In the genomic region with DNA sequence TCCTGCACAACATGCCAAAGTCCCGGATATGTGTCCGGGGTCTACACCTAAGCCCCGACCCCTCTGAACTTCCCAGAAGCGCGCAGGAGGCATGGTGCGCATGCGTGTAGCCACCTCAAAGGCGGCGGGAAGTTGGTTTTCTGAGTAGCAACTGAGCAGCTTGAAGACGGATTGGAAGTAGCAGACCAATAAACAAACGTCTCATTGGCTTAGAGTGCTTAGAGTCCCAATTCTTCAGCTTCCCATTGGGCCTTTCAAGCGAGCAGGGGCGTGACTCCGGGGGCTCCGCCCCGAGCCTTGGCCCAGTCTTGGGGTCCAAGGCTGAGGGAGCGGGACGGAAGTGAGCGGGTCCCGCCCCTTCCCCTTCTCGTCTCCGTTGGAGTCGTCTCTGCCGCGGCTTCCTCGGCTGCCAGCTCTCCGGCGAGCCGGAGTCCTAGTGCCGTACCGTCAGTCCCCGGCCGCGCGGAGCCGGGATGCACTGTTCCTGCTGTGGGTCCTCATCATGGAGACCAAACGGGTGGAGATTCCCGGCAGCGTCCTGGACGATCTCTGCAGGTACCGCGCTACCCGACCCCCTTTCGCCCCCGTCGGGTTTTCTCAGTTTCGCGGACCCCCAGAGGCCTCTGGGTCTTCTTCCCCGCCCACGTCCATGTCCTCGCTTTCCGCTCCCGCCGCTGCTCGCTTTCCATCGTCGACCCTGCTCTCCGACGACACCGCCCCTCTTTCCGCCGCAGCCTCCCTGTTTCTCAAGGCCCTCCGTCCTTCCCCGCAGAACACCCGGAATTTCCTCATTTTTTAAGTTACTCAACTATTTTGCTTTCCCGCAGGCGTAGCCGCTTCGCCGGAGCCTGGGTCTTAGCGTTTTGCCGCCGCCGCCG, we compare ENCODE assay signal across 8 cellular contexts. TPM values are rescaled to one million over a fixed set of nuclear protein-coding genes. Genes with fewer than 3 reads are reported as not detected.
DNase-seq lines count a peak whose midpoint lies in the region; ATAC-seq and TF ChIP-seq lines count a peak whose summit lies in the region.

A gene (plus strand): TSS at position 367 of the 878 bp plus-strand sequence. CDS start 136 bp downstream, at position 503.

- POLR2A ChIA-PET in PC-9 (lab: Charles Lee; ENCODE audit: unreplicated experiment): interaction anchor here (0.6 to 1.1 kb wide), 8 partner anchors 15 to 805 kb away, joined by 3 to 11 read pairs (median 6); no protein-coding TSS in a partner anchor

- peak within 1 kb of the TSS; percentile 99 for H2AFZ ChIP-seq in PC-9

- peaks cover 6% of the 10 kb centered on the region; the same call in 1 of the 2 replicates for H3F3A ChIP-seq in PC-9 (ENCODE audit: insufficient read depth, low read depth)

- H3K36me3 ChIP-seq in PC-9 (ENCODE audit: low read depth) (0 out of 2 replicates have a peak, but pooled peaks cover 5% of the 10 kb centered on the region), mucosa of descending colon (ENCODE audit: low read depth) (no peaks in the 10 kb centered on the region)

- ATAC-seq in GM21619 (IDR thresholded peaks at IDR 0.05; ENCODE audit: unreplicated experiment) (peak; percentile 97), mucosa of descending colon (peak; percentile 99)

- no peaks in the 10 kb centered on the region for H3K9me2 ChIP-seq in PC-9 (ENCODE audit: insufficient read depth)

- DNase-seq in DMS153 (lab: John Stamatoyannopoulos, UW) (peak; percentile 86), PC-9 (peak; percentile 94 to 96), epithelial cell of prostate (ENCODE audit: low read depth, low spot score) (peak; percentile 96), mucosa of descending colon (peak; percentile 96)
- DNase-seq in Jurkat, Clone E6-1 (ENCODE audit: low read depth, low spot score): peak; percentile 99
- DNase-seq in activated T-cell treated with anti-CD3 and anti-CD28 coated beads, Interleukin-2, amount 50 U/mL, for 1 hour: peak; percentile 97
- DNase-seq in stimulated activated CD8-positive, alpha-beta memory T cell treated with anti-CD3 and anti-CD28 coated beads, Interleukin-4, amount 100 ng/mL, for 24 hours (ENCODE audit: low read depth): peak; percentile 93

- no peak for TF ChIP-seq CTCF in PC-9 (conservative IDR thresholded peaks at IDR 0.05)
- no peak for TF ChIP-seq CTCF in mucosa of descending colon (IDR thresholded peaks at IDR 0.05)

- peak within 1 kb of the TSS; percentile 79 for H3K4me3 ChIP-seq in Jurkat, Clone E6-1 (ENCODE audit: low read length)
- H3K4me3 ChIP-seq in PC-9 (peak within 1 kb of the TSS; percentile 70), mucosa of descending colon (peak within 1 kb of the TSS; percentile 65)

- peak within 1 kb of the TSS; percentile 63 for H3K27ac ChIP-seq in PC-9
- peak within 1 kb of the TSS; percentile 89 for H3K27ac ChIP-seq in epithelial cell of prostate

- intact Hi-C loops in PC-9 (cut with micrococcal nuclease; ENCODE audit: unreplicated experiment): loop anchor here (1.0 to 10.0 kb wide), 5 partner anchors 54 to 422 kb away; a partner anchor contains a TSS
- intact Hi-C loops in mucosa of descending colon (cut with DNase I, micrococcal nuclease): no loop called here

- peaks cover 51% of the 10 kb centered on the region for H3K79me2 ChIP-seq in PC-9 (ENCODE audit: low read depth)

- BruUV-seq in PC-9 (replicated peaks; lab: Mats Ljungman, UMichigan): no TSS peak

- H3K27me3 ChIP-seq in PC-9 (ENCODE audit: insufficient read depth, low read depth): no peaks in the 10 kb centered on the region

- no peaks in the 10 kb centered on the region for H4K20me1 ChIP-seq in PC-9 (ENCODE audit: insufficient read depth)

- CTCF ChIA-PET in PC-9 (lab: Charles Lee): interaction anchor here (0.6 kb wide), 2 partner anchors 105 to 497 kb away, joined by 3 to 11 read pairs; no protein-coding TSS in a partner anchor

- peaks cover 33% of the 10 kb centered on the region for H3K4me1 ChIP-seq in PC-9 (replicated peaks; ENCODE audit: insufficient read depth)
- peaks cover 20% of the 10 kb centered on the region for H3K4me1 ChIP-seq in mucosa of descending colon (ENCODE audit: low read depth)

- H3K9me3 ChIP-seq in PC-9 (ENCODE audit: insufficient read depth, low read depth) (no peaks in the 10 kb centered on the region; the same call in 1 of the 2 replicates), mucosa of descending colon (no peaks in the 10 kb centered on the region)

- H3K4me2 ChIP-seq in PC-9: peak within 1 kb of the TSS; percentile 83

RNA-seq across cellular contexts. Expression of the gene that starts here (rescaled TPM):
- 19.7 TPM for polyA plus RNA-seq in Jurkat, Clone E6-1 (2012; ENCODE audit: insufficient read depth, insufficient read length)
- total RNA-seq in PC-9 (2021) (40.0 and 45.6 TPM in 2 replicates), mucosa of descending colon (10 to 100 TPM; 29.3 to 36.4 (median 35.4) TPM)

Comparison
In these comparisons a context has a peak if more than half of its experiments do, and no peak if none do; other contexts are left out.
1. Peak in every context shown above with its lines: DNase-seq, ATAC-seq, H3K4me3 ChIP-seq and H3K27ac ChIP-seq.